In the genomic region with DNA sequence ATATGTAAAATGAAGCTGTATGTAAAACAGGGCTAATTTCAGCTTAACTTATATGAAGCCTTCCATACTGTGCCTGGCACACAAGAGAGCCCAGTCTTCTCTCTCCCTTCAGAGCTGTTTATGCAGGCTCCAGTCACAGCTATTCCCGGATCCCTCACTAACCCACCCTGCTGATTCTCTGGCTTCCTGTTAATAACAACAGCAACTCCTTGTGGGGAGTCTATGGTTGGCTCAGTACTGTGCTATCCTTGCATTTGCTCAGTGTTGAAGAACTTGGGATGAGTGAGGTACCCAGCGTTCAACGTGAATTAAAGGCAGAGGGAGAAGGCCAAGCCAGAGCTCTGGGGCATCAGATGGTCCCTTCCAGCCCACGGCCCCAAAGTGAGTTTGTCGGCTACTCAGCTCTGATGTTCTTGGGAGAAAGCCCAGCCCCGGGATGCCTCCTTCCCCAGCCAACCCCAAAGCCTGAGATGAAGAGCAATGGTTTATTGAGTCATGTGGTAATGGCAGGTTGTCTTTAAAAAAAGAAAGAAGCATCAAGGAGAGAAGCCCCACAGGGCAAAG, we compare ENCODE assay signal across 13 cellular contexts. TPM values are rescaled to one million over a fixed set of nuclear protein-coding genes. Genes with fewer than 3 reads are reported as not detected.
DNase-seq lines count a peak whose midpoint lies in the region; ATAC-seq and TF ChIP-seq lines count a peak whose summit lies in the region.
"Had no signal": no experiment of that assay in that cellular context is flagged by ENCODE, and none has a peak within 500 bp of the region (broad histone marks: within the 10 kb centered on the region; RNA-seq: fewer than 3 reads in every experiment).

No MANE protein-coding gene starts in this region.

- DNase-seq in astrocyte of the spinal cord (ENCODE audit: low read depth, low spot score) (peak; percentile 78), right lobe of liver (peak in 1 of 3 donors; percentile 14), NCI-H1694 (lab: John Stamatoyannopoulos, UW) (no peak), NCI-H146 (lab: John Stamatoyannopoulos, UW) (no peak)
- DNase-seq in stimulated activated naive B cell treated with anti-CD40 and anti-IgM and Interleukin-4, amounts not matched to agents 10 μg/mL and 1 μg/mL and 100 μg/mL, for 72 hours: no peak
- no peak for DNase-seq in stimulated activated CD4-positive, alpha-beta T cell treated with anti-CD3 and anti-CD28 coated beads, Interleukin-2, amount 100 ng/mL, for 24 hours
- DNase-seq: activated CD4-positive, alpha-beta T cell treated with anti-CD3 and anti-CD28 coated beads, Interleukin-2, amount 10 ng/mL, durations not matched to agents 24 days and 14 days; activated effector memory CD4-positive, alpha-beta T cell treated with Interleukin-2 at 50 U/mL for 16 hours; NCI-H226 had no signal

- WGBS in right lobe of liver (ENCODE audit: insufficient coverage, low coverage, low lambda C conversion rate, missing lambda C conversion rate): 67% methylated on average over 1 of the region's 6 CpGs

- H3K9me3 ChIP-seq in right lobe of liver: no peaks in the 10 kb centered on the region

- H3K4me3 ChIP-seq in astrocyte of the spinal cord (ENCODE audit: low read depth, low read length): no peak overlapping the region
- H3K4me3 ChIP-seq in right lobe of liver: no peak overlapping the region
- H3K4me3 ChIP-seq: cardiac muscle cell had no signal

- H3K36me3 ChIP-seq in right lobe of liver: no peaks in the 10 kb centered on the region
- H3K36me3 ChIP-seq: cardiac muscle cell had no signal

- H3K4me1 Mint-ChIP-seq in stimulated activated naive B cell treated with anti-CD40 and anti-IgM and Interleukin-4, amounts not matched to agents 10 μg/mL and 1 μg/mL and 100 μg/mL, for 72 hours: peaks cover 20 to 31% of the 10 kb centered on the region in 2 donors

- H3K27ac ChIP-seq in right lobe of liver: peak overlapping the region; percentile 84 to 93 (median 90)
- H3K27ac ChIP-seq: cardiac muscle cell had no signal

- peaks cover 0 to 36% (median 14%) of the 10 kb centered on the region in 4 donors for H3K4me1 ChIP-seq in right lobe of liver

- H3K36me3 Mint-ChIP-seq in stimulated activated naive B cell treated with anti-CD40 and anti-IgM and Interleukin-4, amounts not matched to agents 10 μg/mL and 1 μg/mL and 100 μg/mL, for 72 hours: peaks cover 2 to 5% of the 10 kb centered on the region in 2 donors

- peak overlapping the region; percentile 22 to 56 for H3K4me3 Mint-ChIP-seq in stimulated activated naive B cell treated with anti-CD40 and anti-IgM and Interleukin-4, amounts not matched to agents 10 μg/mL and 1 μg/mL and 100 μg/mL, for 72 hours
- H3K4me3 Mint-ChIP-seq: activated CD4-positive, alpha-beta T cell treated with anti-CD3 and anti-CD28 coated beads, Interleukin-2, amount 10 ng/mL, durations not matched to agents 24 days and 14 days; T-helper 1 cell treated with Interleukin-12 subunit alpha and Interleukin-12 subunit beta and Interleukin-4 antibody, amounts not matched to agents 30 μg/mL and 1 μg/mL, for 36 hours had no signal

- no peaks in the 10 kb centered on the region for H3K9me3 Mint-ChIP-seq in stimulated activated naive B cell treated with anti-CD40 and anti-IgM and Interleukin-4, amounts not matched to agents 10 μg/mL and 1 μg/mL and 100 μg/mL, for 72 hours
- H3K9me3 Mint-ChIP-seq: activated CD4-positive, alpha-beta T cell treated with anti-CD3 and anti-CD28 coated beads, Interleukin-2, amount 10 ng/mL, durations not matched to agents 24 days and 14 days; T-helper 1 cell treated with Interleukin-12 subunit alpha and Interleukin-12 subunit beta and Interleukin-4 antibody, amounts not matched to agents 30 μg/mL and 1 μg/mL, for 36 hours had no signal

- peaks cover 16 to 28% of the 10 kb centered on the region in 2 donors for H3K27me3 Mint-ChIP-seq in stimulated activated naive B cell treated with anti-CD40 and anti-IgM and Interleukin-4, amounts not matched to agents 10 μg/mL and 1 μg/mL and 100 μg/mL, for 72 hours

- H3K27ac Mint-ChIP-seq in stimulated activated naive B cell treated with anti-CD40 and anti-IgM and Interleukin-4, amounts not matched to agents 10 μg/mL and 1 μg/mL and 100 μg/mL, for 72 hours: peak overlapping the region; percentile 22
- H3K27ac Mint-ChIP-seq: T-helper 1 cell treated with Interleukin-12 subunit alpha and Interleukin-12 subunit beta and Interleukin-4 antibody, amounts not matched to agents 30 μg/mL and 1 μg/mL, for 36 hours had no signal

- peak; percentile 7 for ATAC-seq in HG03460 (IDR thresholded peaks at IDR 0.05; ENCODE audit: unreplicated experiment)
- ATAC-seq in right lobe of liver: no peak
- peak in 1 of 2 donors; percentile 5 for ATAC-seq in stimulated activated naive B cell treated with anti-CD40 and anti-IgM and Interleukin-4, amounts not matched to agents 10 μg/mL and 1 μg/mL and 100 μg/mL, for 72 hours (replicated peaks)
- ATAC-seq in HG03354 (IDR thresholded peaks at IDR 0.05; ENCODE audit: poor library complexity, severe bottlenecking, unreplicated experiment): no peak

- no peak for TF ChIP-seq POLR2A in right lobe of liver (IDR thresholded peaks at IDR 0.05)

- TF ChIP-seq CTCF in astrocyte of the spinal cord (IDR thresholded peaks at IDR 0.05; ENCODE audit: low read depth, low read length): no peak
- TF ChIP-seq CTCF in right lobe of liver (IDR thresholded peaks at IDR 0.05): no peak

- in situ Hi-C loops in astrocyte of the spinal cord (cut with HindIII; ENCODE audit: low sequenced_read_pairs): no loop called here

- intact Hi-C loops in right lobe of liver (cut with DNase I): no loop called here

- H3K27me3 ChIP-seq in right lobe of liver: no peaks in the 10 kb centered on the region
- H3K27me3 ChIP-seq: cardiac muscle cell had no signal

RNA-seq across cellular contexts. Expression of a gene that starts 43.2 kb away (rescaled TPM):
- 10 to 100 TPM; 38.0 to 77.8 (median 58.7) TPM for total RNA-seq in right lobe of liver
